Comparison of ENCODE assay signal across 17 cellular contexts in genomic region chr1:12082988-12083387, GRCh38. TPM values are rescaled to one million over a fixed set of nuclear protein-coding genes. Genes with fewer than 3 reads are reported as not detected.
DNase-seq lines count a peak whose midpoint lies in the region; ATAC-seq, FAIRE-seq and TF ChIP-seq lines count a peak whose summit lies in the region.
"Had no signal": no experiment of that assay in that cellular context is flagged by ENCODE, and none has a peak within 500 bp of the region (broad histone marks: within the 10 kb centered on the region; RNA-seq: fewer than 3 reads in every experiment).

No MANE protein-coding gene starts in this region.

- POLR2A ChIA-PET in HepG2 (lab: Yijun Ruan, JAX), result no interaction called here

- H3K27ac ChIP-seq in HepG2 (ENCODE audit: extremely low read length, insufficient read depth, low read length) (no peak overlapping the region), right lobe of liver (no peak overlapping the region)
- H3K27ac ChIP-seq: 22Rv1, HL-60 had no signal

- H3K27me3 Mint-ChIP-seq in T-helper 1 cell treated with Interleukin-12 subunit alpha and Interleukin-12 subunit beta and Interleukin-4 antibody, amounts not matched to agents 30 μg/mL and 1 μg/mL, for 36 hours (ENCODE audit: low read depth), result no peaks in the 10 kb centered on the region
- H3K27me3 Mint-ChIP-seq in IgD-negative memory B cell, result peaks cover 2% of the 10 kb centered on the region

- DNase-seq in T-helper 1 cell, result no peak
- DNase-seq in HepG2 (ENCODE audit: low spot score), result no peak
- DNase-seq in right lobe of liver, result no peak
- DNase-seq in stimulated activated effector memory CD8-positive, alpha-beta T cell treated with anti-CD3 and anti-CD28 coated beads, Interleukin-12 subunit alpha, Interleukin-12 subunit beta, amount 100 ng/mL, for 72 hours (ENCODE audit: low spot score in 2 of 2), result no peak
- no peak for DNase-seq in GM13976 (ENCODE audit: low spot score)
- no peak for DNase-seq in SHP77 (lab: John Stamatoyannopoulos, UW)
- DNase-seq: CD8-positive, alpha-beta memory T cell; DMS53; HCEC 1CT; IMR-90 had no signal

- 25% methylated on average over 4 of the region's 4 CpGs for WGBS in HepG2 (ENCODE audit: low lambda C conversion rate)
- WGBS in right lobe of liver (ENCODE audit: insufficient coverage, low coverage, low lambda C conversion rate, missing lambda C conversion rate), result 79% methylated on average over 4 of the region's 4 CpGs

- no peaks in the 10 kb centered on the region for H4K20me1 ChIP-seq in HepG2 (ENCODE audit: insufficient read depth, low read length)

- no peak overlapping the region for H3K9ac ChIP-seq in HepG2 (ENCODE audit: insufficient read depth, low read depth, low read length)

- no peak for TF ChIP-seq EP300 in HepG2 (IDR thresholded peaks at IDR 0.05; ENCODE audit: low read depth in 2 of 2, low read length in 2 of 2)
- TF ChIP-seq EP300 in HepG2 (CRISPR knock-in tag; IDR thresholded peaks at IDR 0.05; ENCODE audit: borderline replicate concordance), result no peak

- in situ Hi-C loops in HepG2 (cut with HindIII; ENCODE audit: extremely low pct_ligation_motif_present, low pct_unique_long_range_greater_than_20kb), result no loop called here
- in situ Hi-C loops in GM13976 (cut with MboI; ENCODE audit: low sequenced_read_pairs, unreplicated experiment), result no loop called here

- peaks cover 8% of the 10 kb centered on the region for H3K9me3 ChIP-seq in HepG2 (ENCODE audit: low read length)
- no peaks in the 10 kb centered on the region for H3K9me3 ChIP-seq in right lobe of liver

- CTCF ChIA-PET in HepG2 (lab: Yijun Ruan, JAX; ENCODE audit: low intra/inter-chr PET ratio, low total read pairs), result no interaction called here

- no peak overlapping the region for H3K4me3 Mint-ChIP-seq in T-helper 1 cell treated with Interleukin-12 subunit alpha and Interleukin-12 subunit beta and Interleukin-4 antibody, amounts not matched to agents 30 μg/mL and 1 μg/mL, for 36 hours
- H3K4me3 Mint-ChIP-seq in IgD-negative memory B cell, result no peak overlapping the region
- no peak overlapping the region for H3K4me3 Mint-ChIP-seq in stimulated activated effector memory CD8-positive, alpha-beta T cell treated with anti-CD3 and anti-CD28 coated beads, Interleukin-12 subunit alpha, Interleukin-12 subunit beta, amount 100 ng/mL, for 72 hours
- H3K4me3 Mint-ChIP-seq: CD14-positive monocyte had no signal

- H2AFZ ChIP-seq in HepG2 (ENCODE audit: low read length), result no peak overlapping the region

- no peaks in the 10 kb centered on the region for H3K79me2 ChIP-seq in HepG2 (ENCODE audit: insufficient read depth, low read length)

- peaks cover 3 to 11% of the 10 kb centered on the region in 2 experiments; a peak in 2 of 5 replicates for H3K27me3 ChIP-seq in HepG2 (ENCODE audit: control insufficient read depth in 1 of 2, insufficient read depth in 2 of 2, low read length in 2 of 2)
- H3K27me3 ChIP-seq in right lobe of liver, result no peaks in the 10 kb centered on the region

- H3K4me3 ChIP-seq in HepG2 (replicated peaks in 1 of 3; ENCODE audit: insufficient read depth in 1 of 3, low read depth in 2 of 3, low read length in 3 of 3) (no peak overlapping the region), right lobe of liver (no peak overlapping the region)

- H3K4me1 ChIP-seq in HepG2 (ENCODE audit: insufficient read depth, low read length) (no peaks in the 10 kb centered on the region), right lobe of liver (no peaks in the 10 kb centered on the region)

- no peak for FAIRE-seq in HepG2 (lab: Jason Lieb, UNC)

- H3K36me3 ChIP-seq in HepG2 (replicated peaks in 1 of 2; ENCODE audit: control insufficient read depth in 1 of 2, insufficient read depth in 2 of 2, low read length in 2 of 2) (no peaks in the 10 kb centered on the region), right lobe of liver (no peaks in the 10 kb centered on the region)

- TF ChIP-seq CTCF in HepG2 (CRISPR knock-in tag; IDR thresholded peaks at IDR 0.05), result no peak
- no peak for TF ChIP-seq CTCF in right lobe of liver (IDR thresholded peaks at IDR 0.05)
- TF ChIP-seq CTCF in GM13976 (IDR thresholded peaks at IDR 0.05; ENCODE audit: borderline replicate concordance, control extremely low read depth, extremely low read depth, insufficient read depth, missing control alignments), result no peak

- H3K4me2 ChIP-seq in HepG2 (ENCODE audit: low read depth, low read length), result no peak overlapping the region

- TF ChIP-seq POLR2A in HepG2 (IDR thresholded peaks at IDR 0.05; ENCODE audit: insufficient read depth in 1 of 2, low read depth in 2 of 2, low read length in 2 of 2), result no peak
- no peak for TF ChIP-seq POLR2A in right lobe of liver (IDR thresholded peaks at IDR 0.05)

- intact Hi-C loops in HepG2 (cut with micrococcal nuclease; ENCODE audit: unreplicated experiment) (no loop called here), right lobe of liver (cut with DNase I) (no loop called here)

- TF ChIP-seq RAD21 in HepG2 (CRISPR knock-in tag; IDR thresholded peaks at IDR 0.05), result no peak

- no TSS peak for BruUV-seq in HepG2 (replicated peaks; lab: Mats Ljungman, UMichigan)

- ATAC-seq in HepG2 (no peak), right lobe of liver (no peak)
- ATAC-seq in stimulated activated effector memory CD8-positive, alpha-beta T cell treated with anti-CD3 and anti-CD28 coated beads, Interleukin-12 subunit alpha, Interleukin-12 subunit beta, amount 100 ng/mL, for 72 hours, result no peak

- peaks cover 33% of the 10 kb centered on the region for H3K9me3 Mint-ChIP-seq in T-helper 1 cell treated with Interleukin-12 subunit alpha and Interleukin-12 subunit beta and Interleukin-4 antibody, amounts not matched to agents 30 μg/mL and 1 μg/mL, for 36 hours
- H3K9me3 Mint-ChIP-seq in IgD-negative memory B cell, result peaks cover 5 to 7% (median 6%) of the 10 kb centered on the region in 3 donors
- peaks cover 16% of the 10 kb centered on the region for H3K9me3 Mint-ChIP-seq in stimulated activated effector memory CD8-positive, alpha-beta T cell treated with anti-CD3 and anti-CD28 coated beads, Interleukin-12 subunit alpha, Interleukin-12 subunit beta, amount 100 ng/mL, for 72 hours

- H3K27ac Mint-ChIP-seq in T-helper 1 cell treated with Interleukin-12 subunit alpha and Interleukin-12 subunit beta and Interleukin-4 antibody, amounts not matched to agents 30 μg/mL and 1 μg/mL, for 36 hours, result peak overlapping the region; percentile 87
- H3K27ac Mint-ChIP-seq in IgD-negative memory B cell, result peak overlapping the region in 2 of 3 donors; percentile 51 to 69
- H3K27ac Mint-ChIP-seq in stimulated activated effector memory CD8-positive, alpha-beta T cell treated with anti-CD3 and anti-CD28 coated beads, Interleukin-12 subunit alpha, Interleukin-12 subunit beta, amount 100 ng/mL, for 72 hours, result peak overlapping the region; percentile 6
- H3K27ac Mint-ChIP-seq: CD14-positive monocyte had no signal

- H3K36me3 Mint-ChIP-seq in T-helper 1 cell treated with Interleukin-12 subunit alpha and Interleukin-12 subunit beta and Interleukin-4 antibody, amounts not matched to agents 30 μg/mL and 1 μg/mL, for 36 hours (ENCODE audit: low read depth), result peaks cover 41% of the 10 kb centered on the region
- peaks cover 8% of the 10 kb centered on the region for H3K36me3 Mint-ChIP-seq in IgD-negative memory B cell
- H3K36me3 Mint-ChIP-seq in stimulated activated effector memory CD8-positive, alpha-beta T cell treated with anti-CD3 and anti-CD28 coated beads, Interleukin-12 subunit alpha, Interleukin-12 subunit beta, amount 100 ng/mL, for 72 hours, result peaks cover 52% of the 10 kb centered on the region
- H3K36me3 Mint-ChIP-seq: CD14-positive monocyte had no signal

- H3K4me1 Mint-ChIP-seq in T-helper 1 cell treated with Interleukin-12 subunit alpha and Interleukin-12 subunit beta and Interleukin-4 antibody, amounts not matched to agents 30 μg/mL and 1 μg/mL, for 36 hours (ENCODE audit: low read depth), result peaks cover 39% of the 10 kb centered on the region
- H3K4me1 Mint-ChIP-seq in IgD-negative memory B cell, result peaks cover 30 to 32% (median 32%) of the 10 kb centered on the region in 3 donors
- peaks cover 47% of the 10 kb centered on the region for H3K4me1 Mint-ChIP-seq in stimulated activated effector memory CD8-positive, alpha-beta T cell treated with anti-CD3 and anti-CD28 coated beads, Interleukin-12 subunit alpha, Interleukin-12 subunit beta, amount 100 ng/mL, for 72 hours

TF ChIP-seq in HepG2, 621 proteins besides CTCF, POLR2A, EP300 and RAD21:
- no peak for TF ChIP-seq SP4 (CRISPR knock-in tag; IDR thresholded peaks at IDR 0.05)
- peak; percentile 91 for TF ChIP-seq ZNF7 (CRISPR knock-in tag; IDR thresholded peaks at IDR 0.05)
- TF ChIP-seq CHD4 (IDR thresholded peaks at IDR 0.05; ENCODE audit: borderline replicate concordance, low read length), result no peak
- TF ChIP-seq ZFP90 (CRISPR knock-in tag; IDR thresholded peaks at IDR 0.05; ENCODE audit: borderline replicate concordance), result no peak
- TF ChIP-seq ZNF703 (CRISPR knock-in tag; IDR thresholded peaks at IDR 0.05; ENCODE audit: borderline replicate concordance), result no peak

RNA-seq across cellular contexts. Expression of gene TNFRSF8, which starts 19.9 kb away (rescaled TPM):
- total RNA-seq in HepG2 (2016; rRNA removed; fragmentation: Illumina TruSeq; extraction: Trizol) (not detected in 2 replicates), right lobe of liver (under 1 TPM in 5 of 6 experiments, not detected in 1; 0.12 to 0.29 (median 0.19) TPM)
- not detected in 2 replicates for total RNA-seq in HepG2 (2016; cell fraction: cytosol; rRNA removed; fragmentation: Illumina TruSeq; extraction: Trizol; ENCODE audit: low read depth)
- not detected in 2 replicates for total RNA-seq in HepG2 (2016; cell fraction: insoluble cytoplasmic fraction; rRNA removed; fragmentation: Illumina TruSeq; extraction: Trizol)
- total RNA-seq in HepG2 (2016; cell fraction: membrane; rRNA removed; fragmentation: Illumina TruSeq; extraction: Trizol), result not detected in 2 replicates
- not detected in 2 replicates for total RNA-seq in HepG2 (2016; cell fraction: nucleus; rRNA removed; fragmentation: Illumina TruSeq; extraction: Trizol)
- polyA plus RNA-seq in HepG2 (2011; rRNA removed) (not detected in 2 replicates), IgD-negative memory B cell (0.40 TPM)
- polyA plus RNA-seq in HepG2 (2011; cell fraction: cytosol; rRNA removed), result not detected in 2 replicates
- polyA plus RNA-seq in HepG2 (2011; cell fraction: nucleus; rRNA removed), result not detected in 2 replicates
- not detected in 2 replicates for polyA plus RNA-seq in HepG2 (2012)
- polyA plus RNA-seq in HepG2 (2016; cell fraction: cytosol; fragmentation: Illumina TruSeq; extraction: Trizol; ENCODE audit: low read depth), result not detected in 2 replicates
- polyA plus RNA-seq in HepG2 (2016; cell fraction: insoluble cytoplasmic fraction; fragmentation: Illumina TruSeq; extraction: Trizol; ENCODE audit: low read depth), result not detected in 2 replicates
- polyA plus RNA-seq in HepG2 (2016; cell fraction: membrane; fragmentation: Illumina TruSeq; extraction: Trizol; ENCODE audit: low read depth), result not detected in 2 replicates
- polyA plus RNA-seq in HepG2 (2016; cell fraction: nucleus; fragmentation: Illumina TruSeq; extraction: Trizol; ENCODE audit: insufficient read depth, low read depth), result not detected in 2 replicates
- polyA minus RNA-seq in HepG2 (2011; rRNA and poly(A)+ RNA removed; ENCODE audit: low replicate concordance), result 0.30 TPM in 1 of 2 replicates, not detected in the other
- not detected in 2 replicates for polyA minus RNA-seq in HepG2 (2011; cell fraction: cytosol; rRNA and poly(A)+ RNA removed)
- not detected in 2 replicates for polyA minus RNA-seq in HepG2 (2011; cell fraction: nucleus; rRNA and poly(A)+ RNA removed)
- total RNA-seq: A673 had no signal
- polyA plus RNA-seq: BJ; CD8-positive, alpha-beta memory T cell had no signal

Comparison
In these comparisons a context has a peak if more than half of its experiments do, and no peak if none do; other contexts are left out.
1. H3K27ac Mint-ChIP-seq: peak in every context shown above with its lines; median percentile 87 in T-helper 1 cell treated with Interleukin-12 subunit alpha and Interleukin-12 subunit beta and Interleukin-4 antibody, amounts not matched to agents 30 μg/mL and 1 μg/mL, for 36 hours; 60 in IgD-negative memory B cell; 6 in stimulated activated effector memory CD8-positive, alpha-beta T cell treated with anti-CD3 and anti-CD28 coated beads, Interleukin-12 subunit alpha, Interleukin-12 subunit beta, amount 100 ng/mL, for 72 hours.